ENCODE assay signal across 9 cellular contexts in genomic region chr4:8241895-8242696, GRCh38. TPM values are rescaled to one million over a fixed set of nuclear protein-coding genes. Genes with fewer than 3 reads are reported as not detected.
DNase-seq lines count a peak whose midpoint lies in the region; ATAC-seq, FAIRE-seq and TF ChIP-seq lines count a peak whose summit lies in the region.
"Had no signal": no experiment of that assay in that cellular context is flagged by ENCODE, and none has a peak within 500 bp of the region (broad histone marks: within the 10 kb centered on the region; RNA-seq: fewer than 3 reads in every experiment).

No MANE protein-coding gene starts in this region.

- H3K27me3 Mint-ChIP-seq in osteocyte (ENCODE audit: unreplicated experiment) = no peaks in the 10 kb centered on the region

- peak; percentile 81 for ATAC-seq in GM19351 (IDR thresholded peaks at IDR 0.05; ENCODE audit: unreplicated experiment)

- H3K4me3 Mint-ChIP-seq in osteocyte (ENCODE audit: unreplicated experiment) = no peak overlapping the region

- FAIRE-seq in frontal cortex (lab: Jason Lieb, UNC) = no peak

- no peaks in the 10 kb centered on the region for H3K9me3 Mint-ChIP-seq in osteocyte (ENCODE audit: unreplicated experiment)

- H3K27ac ChIP-seq in suprapubic skin = peak overlapping the region; percentile 46
- H3K27ac ChIP-seq: SK-N-MC had no signal

- no peak overlapping the region for H3K27ac Mint-ChIP-seq in osteocyte (ENCODE audit: unreplicated experiment)

- no peak overlapping the region for H3K4me3 ChIP-seq in suprapubic skin
- H3K4me3 ChIP-seq: SK-N-MC had no signal

- H3K9me3 ChIP-seq in suprapubic skin = no peaks in the 10 kb centered on the region

- WGBS in suprapubic skin = 67% methylated on average over 8 of the region's 29 CpGs

- TF ChIP-seq CTCF in osteocyte (IDR thresholded peaks at IDR 0.05) (peak; percentile 100), suprapubic skin (IDR thresholded peaks at IDR 0.05) (peak; percentile 94 to 97)

- DNase-seq in CD1c-positive myeloid dendritic cell (ENCODE audit: extremely low spot score) (peak; percentile 84), HuH-7.5 (ENCODE audit: low spot score) (peak; percentile 99), RKO (ENCODE audit: low spot score) (peak; percentile 58), frontal cortex (ENCODE audit: low spot score in 2 of 2) (peak; percentile 87 to 97), osteocyte (ENCODE audit: extremely low spot score, unreplicated experiment) (peak; percentile 97), suprapubic skin (ENCODE audit: low spot score in 2 of 2) (peak; percentile 93 to 94)
- DNase-seq in activated effector memory CD4-positive, alpha-beta T cell treated with anti-CD3 and anti-CD28 coated beads, Interleukin-2, amount 50 U/mL, for 16 hours = peak; percentile 93

- no peak for TF ChIP-seq POLR2A in suprapubic skin (IDR thresholded peaks at IDR 0.05)

- H3K36me3 ChIP-seq in suprapubic skin = peaks cover 11% of the 10 kb centered on the region

- no peak for TF ChIP-seq EP300 in suprapubic skin (IDR thresholded peaks at IDR 0.05)

- H3K4me1 Mint-ChIP-seq in osteocyte (ENCODE audit: unreplicated experiment) = peaks cover 13% of the 10 kb centered on the region

- H3K36me3 Mint-ChIP-seq in osteocyte (ENCODE audit: unreplicated experiment) = no peaks in the 10 kb centered on the region

- no peaks in the 10 kb centered on the region for H3K27me3 ChIP-seq in suprapubic skin

- peaks cover 25% of the 10 kb centered on the region for H3K4me1 ChIP-seq in suprapubic skin

RNA-seq across cellular contexts. Expression of gene HTRA3, which starts 27.5 kb away (rescaled TPM):
- total RNA-seq in frontal cortex (0.82 TPM), osteocyte (0.16 and 0.37 TPM in 2 replicates), suprapubic skin (10 to 100 TPM in 2 of 4 donors, 1 to 10 TPM in 2; 3.3 to 22.5 (median 10.3) TPM)

RNA-seq across cellular contexts. Expression of gene SH3TC1, which starts 43.0 kb away (rescaled TPM):
- total RNA-seq in frontal cortex (1.6 TPM), osteocyte (0.70 and 1.6 TPM in 2 replicates), suprapubic skin (10 to 100 TPM in 2 of 4 donors, 1 to 10 TPM in 2; 6.3 to 15.1 (median 9.9) TPM)
